Comparison of ENCODE assay signal across 10 cellular contexts in genomic region chr1:47178665-47179022, GRCh38. TPM values are rescaled to one million over a fixed set of nuclear protein-coding genes. Genes with fewer than 3 reads are reported as not detected.
A peak's percentile ranks its signal among the peaks of the same experiment; 100 is the strongest.
DNase-seq lines count a peak whose midpoint lies in the region; ATAC-seq, FAIRE-seq and TF ChIP-seq lines count a peak whose summit lies in the region.
"Had no signal": no experiment of that assay in that cellular context is flagged by ENCODE, and none has a peak within 500 bp of the region (broad histone marks: within the 10 kb centered on the region; RNA-seq: fewer than 3 reads in every experiment).

No MANE protein-coding gene starts in this region.

- H3K36me3 Mint-ChIP-seq in MCF 10A (ENCODE audit: insufficient read depth, unreplicated experiment) (peaks cover 4% of the 10 kb centered on the region), astrocyte (ENCODE audit: low read depth, unreplicated experiment) (no peaks in the 10 kb centered on the region), progenitor cell of endocrine pancreas (ENCODE audit: insufficient read depth) (no peaks in the 10 kb centered on the region)
- H3K36me3 Mint-ChIP-seq: CD8-positive, alpha-beta T cell had no signal

- DNase-seq in MCF 10A (ENCODE audit: unreplicated experiment) (no peak), breast epithelium (ENCODE audit: low spot score in 2 of 2) (no peak), astrocyte (ENCODE audit: low read depth) (no peak), upper lobe of right lung (peak; percentile 45), NCI-H526 (lab: John Stamatoyannopoulos, UW) (no peak), progenitor cell of endocrine pancreas (ENCODE audit: low spot score, unreplicated experiment) (no peak)

- H3K27ac ChIP-seq in breast epithelium (no peak overlapping the region), astrocyte (ENCODE audit: low read depth, low read length) (no peak overlapping the region), iPS-20b (ENCODE audit: low read length) (no peak overlapping the region), upper lobe of right lung (no peak overlapping the region)

- no peak for TF ChIP-seq POLR2A in breast epithelium (IDR thresholded peaks at IDR 0.05)

- no peaks in the 10 kb centered on the region for H3K79me2 ChIP-seq in astrocyte (ENCODE audit: insufficient read depth, low read length)

- H3K9ac ChIP-seq in astrocyte (ENCODE audit: low read length) (peak overlapping the region; percentile 49), iPS-20b (ENCODE audit: low read depth, low read length) (peak overlapping the region; percentile 46; the same call in 1 of the 2 replicates)

- POLR2A ChIA-PET in MCF 10A (lab: Yijun Ruan, JAX): interaction anchor here (0.5 to 6.4 kb wide), 18 partner anchors 13 to 550 kb away, joined by 3 to 82 read pairs (median 4); partner anchors contain the start of genes CMPK1, FOXD2, PDZK1IP1 and STIL

- no peaks in the 10 kb centered on the region for H3K27me3 ChIP-seq in breast epithelium
- H3K27me3 ChIP-seq in astrocyte (ENCODE audit: insufficient read depth, low read length): no peaks in the 10 kb centered on the region
- peaks cover 27% of the 10 kb centered on the region for H3K27me3 ChIP-seq in iPS-20b (ENCODE audit: insufficient read depth, low read length)
- H3K27me3 ChIP-seq in upper lobe of right lung: peaks cover 3% of the 10 kb centered on the region

- H3K27me3 Mint-ChIP-seq in MCF 10A (ENCODE audit: insufficient read depth, unreplicated experiment) (no peaks in the 10 kb centered on the region), astrocyte (ENCODE audit: low read depth, unreplicated experiment) (peaks cover 33% of the 10 kb centered on the region), progenitor cell of endocrine pancreas (peaks cover 28% of the 10 kb centered on the region)

- intact Hi-C loops in MCF 10A (cut with micrococcal nuclease) (loop anchor here (1.0 to 10.0 kb wide), 7 partner anchors 76 to 549 kb away; no protein-coding TSS in a partner anchor), breast epithelium (cut with DNase I; ENCODE audit: low total_unique reads) (no loop called here), upper lobe of right lung (cut with DNase I) (no loop called here)

- H3K9me3 ChIP-seq in breast epithelium: no peaks in the 10 kb centered on the region
- no peaks in the 10 kb centered on the region for H3K9me3 ChIP-seq in astrocyte (ENCODE audit: insufficient read depth, low read depth, low read length)
- no peaks in the 10 kb centered on the region for H3K9me3 ChIP-seq in iPS-20b (ENCODE audit: insufficient read depth, low read depth, low read length)
- no peaks in the 10 kb centered on the region for H3K9me3 ChIP-seq in upper lobe of right lung

- H3K9me3 Mint-ChIP-seq in MCF 10A (ENCODE audit: unreplicated experiment) (no peaks in the 10 kb centered on the region), astrocyte (ENCODE audit: unreplicated experiment) (peaks cover 1% of the 10 kb centered on the region), progenitor cell of endocrine pancreas (ENCODE audit: low read depth) (no peaks in the 10 kb centered on the region)
- H3K9me3 Mint-ChIP-seq: CD8-positive, alpha-beta T cell had no signal

- H3K4me1 Mint-ChIP-seq in MCF 10A (ENCODE audit: insufficient read depth, unreplicated experiment) (peaks cover 59% of the 10 kb centered on the region), astrocyte (ENCODE audit: low read depth, unreplicated experiment) (peaks cover 12% of the 10 kb centered on the region), progenitor cell of endocrine pancreas (ENCODE audit: low read depth) (peaks cover 13% of the 10 kb centered on the region)

- peak overlapping the region in 1 of 3 donors; percentile 61 for H3K4me3 ChIP-seq in breast epithelium
- peak overlapping the region; percentile 54 for H3K4me3 ChIP-seq in astrocyte (ENCODE audit: insufficient read depth, low read depth, low read length)
- H3K4me3 ChIP-seq in iPS-20b (ENCODE audit: low read length): peak overlapping the region; percentile 66
- H3K4me3 ChIP-seq in upper lobe of right lung: peak overlapping the region; percentile 44

- no peak for ATAC-seq in upper lobe of right lung
- no peak for ATAC-seq in GM21360 (IDR thresholded peaks at IDR 0.05; ENCODE audit: unreplicated experiment)

- no peak for FAIRE-seq in astrocyte (lab: Jason Lieb, UNC)

- TF ChIP-seq CTCF in MCF 10A (IDR thresholded peaks at IDR 0.05; ENCODE audit: unreplicated experiment): no peak
- TF ChIP-seq CTCF in breast epithelium (IDR thresholded peaks at IDR 0.05): no peak
- TF ChIP-seq CTCF in astrocyte (IDR thresholded peaks at IDR 0.05; ENCODE audit: insufficient read depth, low read depth, low read length): no peak
- TF ChIP-seq CTCF in upper lobe of right lung (IDR thresholded peaks at IDR 0.05): no peak
- TF ChIP-seq CTCF in progenitor cell of endocrine pancreas (IDR thresholded peaks at IDR 0.05; ENCODE audit: unreplicated experiment): no peak

- H3K36me3 ChIP-seq in breast epithelium (no peaks in the 10 kb centered on the region), astrocyte (ENCODE audit: insufficient read depth, low read length) (no peaks in the 10 kb centered on the region), iPS-20b (ENCODE audit: insufficient read depth, low read depth, low read length) (no peaks in the 10 kb centered on the region), upper lobe of right lung (no peaks in the 10 kb centered on the region)

- H3K4me2 ChIP-seq in astrocyte (ENCODE audit: low read length): peak overlapping the region; percentile 91

- peak overlapping the region; percentile 74 for H3K4me3 Mint-ChIP-seq in MCF 10A (ENCODE audit: unreplicated experiment)
- no peak overlapping the region for H3K4me3 Mint-ChIP-seq in astrocyte (ENCODE audit: unreplicated experiment)
- no peak overlapping the region for H3K4me3 Mint-ChIP-seq in progenitor cell of endocrine pancreas (ENCODE audit: low read depth)

- H2AFZ ChIP-seq in astrocyte (ENCODE audit: low read depth, low read length): peak overlapping the region; percentile 98

- H3K4me1 ChIP-seq in breast epithelium (peaks cover 0 to 10% of the 10 kb centered on the region in 2 donors), astrocyte (ENCODE audit: insufficient read depth, low read length) (peaks cover 4% of the 10 kb centered on the region), iPS-20b (ENCODE audit: insufficient read depth, low read length) (no peaks in the 10 kb centered on the region), upper lobe of right lung (peaks cover 12% of the 10 kb centered on the region)

- H4K20me1 ChIP-seq in astrocyte (ENCODE audit: insufficient read depth, low read length): no peaks in the 10 kb centered on the region

- H3K27ac Mint-ChIP-seq in MCF 10A (ENCODE audit: low read depth, unreplicated experiment) (peak overlapping the region; percentile 99), astrocyte (ENCODE audit: unreplicated experiment) (peak overlapping the region; percentile 6), progenitor cell of endocrine pancreas (no peak overlapping the region)
- H3K27ac Mint-ChIP-seq: CD8-positive, alpha-beta T cell had no signal

- CTCF ChIA-PET in MCF 10A (lab: Yijun Ruan, JAX): interaction anchor here (0.5 to 8.1 kb wide), 41 partner anchors 9 to 1321 kb away, joined by 3 to 158 read pairs (median 4); partner anchors contain the start of genes CMPK1, PDZK1IP1 and STIL

- BruUV-seq in MCF 10A (replicated peaks; lab: Mats Ljungman, UMichigan): no TSS peak

RNA-seq across cellular contexts. Expression of gene PDZK1IP1, which starts 11.2 kb away (rescaled TPM):
- 17.9 and 19.6 TPM in 2 replicates for total RNA-seq in MCF 10A (2022)
- 10 to 100 TPM in 2 of 3 donors, 1 to 10 TPM in 1; 2.2 to 69.4 (median 42.3) TPM for total RNA-seq in breast epithelium
- total RNA-seq in astrocyte: 0.34 TPM in 1 of 2 replicates, not detected in the other
- 41.2 TPM for total RNA-seq in upper lobe of right lung
- total RNA-seq in progenitor cell of endocrine pancreas: not detected in 2 replicates
- total RNA-seq: CD8-positive, alpha-beta T cell; Right ventricle myocardium superior had no signal

RNA-seq across cellular contexts. Expression of gene CYP4A22, which starts 41.4 kb away (rescaled TPM):
- not detected in 2 replicates for total RNA-seq in MCF 10A (2022)
- 1 to 10 TPM in 1 of 3 donors, under 1 TPM in 2; 0.44 to 2.2 (median 0.66) TPM for total RNA-seq in breast epithelium
- not detected in 2 replicates for total RNA-seq in astrocyte
- not detected for total RNA-seq in upper lobe of right lung
- total RNA-seq in progenitor cell of endocrine pancreas: not detected in 2 replicates
- total RNA-seq: CD8-positive, alpha-beta T cell had no signal

RNA-seq across cellular contexts. Expression of gene TAL1, which starts 53.4 kb away (rescaled TPM):
- total RNA-seq in MCF 10A (2022): not detected in 2 replicates
- total RNA-seq in breast epithelium: 1 to 10 TPM; 2.3 to 6.2 (median 5.1) TPM
- total RNA-seq in astrocyte: 0.14 and 0.17 TPM in 2 replicates
- 18.3 TPM for total RNA-seq in upper lobe of right lung
- not detected in 2 replicates for total RNA-seq in progenitor cell of endocrine pancreas
- total RNA-seq: CD8-positive, alpha-beta T cell had no signal
